Comparison of ENCODE assay signal across 8 cellular contexts in genomic region chr1:247210386-247211117, GRCh38. TPM values are rescaled to one million over a fixed set of nuclear protein-coding genes. Genes with fewer than 3 reads are reported as not detected.
DNase-seq lines count a peak whose midpoint lies in the region; ATAC-seq and TF ChIP-seq lines count a peak whose summit lies in the region.

No MANE protein-coding gene starts in this region.

- H3K4me2 ChIP-seq in SU-DHL-6 (ENCODE audit: low read depth, low read length, poor library complexity, severe bottlenecking), result peak overlapping the region; percentile 82
- peak overlapping the region; percentile 59 for H3K4me2 ChIP-seq in trophoblast cell (ENCODE audit: low read length)

- H4K91ac ChIP-seq in trophoblast cell (ENCODE audit: low read depth, low read length), result peak overlapping the region; percentile 78

- H3K4me3 ChIP-seq in GM12875 (ENCODE audit: low read depth, low read length), result peak overlapping the region; percentile 93
- peak overlapping the region; percentile 64 for H3K4me3 ChIP-seq in SU-DHL-6 (ENCODE audit: insufficient read depth, low read length, poor library complexity, severe bottlenecking)
- H3K4me3 ChIP-seq in trophoblast cell (ENCODE audit: low read depth, low read length), result peak overlapping the region; percentile 88

- H3K9me3 ChIP-seq in SU-DHL-6 (ENCODE audit: insufficient read depth, low read length), result no peaks in the 10 kb centered on the region
- H3K9me3 ChIP-seq in trophoblast cell (ENCODE audit: insufficient read depth, low read depth, low read length), result no peaks in the 10 kb centered on the region

- peak overlapping the region; percentile 82 for H4K8ac ChIP-seq in trophoblast cell (ENCODE audit: low read depth, low read length)

- H3K9me3 Mint-ChIP-seq in activated naive CD8-positive, alpha-beta T cell treated with anti-CD3 and anti-CD28 coated beads, Interleukin-2, amount 50 U/mL, for 24 hours, result peaks cover 8% of the 10 kb centered on the region
- H3K9me3 Mint-ChIP-seq in type B pancreatic cell, result no peaks in the 10 kb centered on the region

- H3K18ac ChIP-seq in trophoblast cell (ENCODE audit: low read length), result peak overlapping the region; percentile 83

- peaks cover 41% of the 10 kb centered on the region for H3K36me3 Mint-ChIP-seq in activated naive CD8-positive, alpha-beta T cell treated with anti-CD3 and anti-CD28 coated beads, Interleukin-2, amount 50 U/mL, for 24 hours (ENCODE audit: low read depth)
- H3K36me3 Mint-ChIP-seq in type B pancreatic cell, result peaks cover 4% of the 10 kb centered on the region

- peak overlapping the region; percentile 64 for H3K27ac ChIP-seq in SU-DHL-6 (ENCODE audit: low read depth, low read length)
- peak overlapping the region; percentile 86 for H3K27ac ChIP-seq in trophoblast cell (ENCODE audit: low read depth, low read length)

- H3K4ac ChIP-seq in trophoblast cell (ENCODE audit: low read depth, low read length), result peak overlapping the region; percentile 64

- peaks cover 9% of the 10 kb centered on the region; the same call in 1 of the 2 replicates for H4K20me1 ChIP-seq in SU-DHL-6 (ENCODE audit: low read depth, low read length)

- 0 out of 2 replicates have a peak, but pooled peaks cover 3% of the 10 kb centered on the region for H3F3A ChIP-seq in SU-DHL-6 (ENCODE audit: insufficient read depth)

- H2AFZ ChIP-seq in SU-DHL-6 (ENCODE audit: low read depth, low read length, severe bottlenecking) (peak overlapping the region; percentile 43), trophoblast cell (ENCODE audit: insufficient read depth, low read length, poor library complexity) (peak overlapping the region; percentile 69)

- no peak overlapping the region for H3K23ac ChIP-seq in trophoblast cell (ENCODE audit: low read length)

- H3K27ac Mint-ChIP-seq in activated naive CD8-positive, alpha-beta T cell treated with anti-CD3 and anti-CD28 coated beads, Interleukin-2, amount 50 U/mL, for 24 hours, result peak overlapping the region; percentile 90
- peak overlapping the region; percentile 94 for H3K27ac Mint-ChIP-seq in type B pancreatic cell

- peaks cover 8% of the 10 kb centered on the region; the same call in 1 of the 2 replicates for H3K36me3 ChIP-seq in SU-DHL-6 (ENCODE audit: low read length)
- H3K36me3 ChIP-seq in trophoblast cell (ENCODE audit: control insufficient read depth in 1 of 2, insufficient read depth in 2 of 2, low read length in 2 of 2), result peaks cover 6 to 10% of the 10 kb centered on the region in 2 experiments

- H2BK12ac ChIP-seq in trophoblast cell (ENCODE audit: low read length), result no peak overlapping the region

- DNase-seq in NCI-H1417 (lab: John Stamatoyannopoulos, UW) (peak; percentile 88 to 97 (median 92)), cardiac septum (ENCODE audit: low spot score) (peak; percentile 99), trophoblast cell (peak; percentile 98), type B pancreatic cell (ENCODE audit: extremely low spot score, unreplicated experiment) (peak; percentile 93)
- peak; percentile 97 for DNase-seq in activated naive CD8-positive, alpha-beta T cell treated with anti-CD3 and anti-CD28 coated beads, Interleukin-2, amount 50 U/mL, for 24 hours

- intact Hi-C loops in cardiac septum (cut with DNase I), result loop anchor here (5.0 kb wide), 1 partner anchor 98 kb away; no protein-coding TSS in a partner anchor

- peak; percentile 92 for ATAC-seq in HG02763 (IDR thresholded peaks at IDR 0.05; ENCODE audit: unreplicated experiment)
- peak; percentile 99 for ATAC-seq in activated naive CD8-positive, alpha-beta T cell treated with anti-CD3 and anti-CD28 coated beads, Interleukin-2, amount 50 U/mL, for 24 hours

- no peak for TF ChIP-seq CTCF in GM12875 (IDR thresholded peaks at IDR 0.05; ENCODE audit: borderline replicate concordance, insufficient read depth, low read depth, low read length)
- no peak for TF ChIP-seq CTCF in SU-DHL-6 (IDR thresholded peaks at IDR 0.05; ENCODE audit: insufficient read depth, low read length, poor library complexity, severe bottlenecking)
- TF ChIP-seq CTCF in type B pancreatic cell (conservative IDR thresholded peaks at IDR 0.05), result no peak

- H2BK5ac ChIP-seq in trophoblast cell (ENCODE audit: low read depth, low read length, poor library complexity), result peak overlapping the region; percentile 82

- H3K79me2 ChIP-seq in SU-DHL-6 (ENCODE audit: insufficient read depth, low read length), result peaks cover 50% of the 10 kb centered on the region
- H3K79me2 ChIP-seq in trophoblast cell (ENCODE audit: control insufficient read depth, insufficient read depth, low read length, poor library complexity), result peaks cover 14% of the 10 kb centered on the region

- H3K4me1 ChIP-seq in trophoblast cell (ENCODE audit: control insufficient read depth in 1 of 2, insufficient read depth in 2 of 2, low read length in 2 of 2), result peaks cover 6 to 8% of the 10 kb centered on the region in 2 experiments

- no CpG with 5 or more reads among the region's 49 CpGs for WGBS in trophoblast cell (ENCODE audit: extremely low coverage, insufficient coverage, insufficient read length)

- peak overlapping the region; percentile 90 for H3K4me3 Mint-ChIP-seq in activated naive CD8-positive, alpha-beta T cell treated with anti-CD3 and anti-CD28 coated beads, Interleukin-2, amount 50 U/mL, for 24 hours
- peak overlapping the region; percentile 97 for H3K4me3 Mint-ChIP-seq in type B pancreatic cell

- H2AK5ac ChIP-seq in trophoblast cell (ENCODE audit: low read length), result peak overlapping the region; percentile 7

- peak overlapping the region; percentile 81 for H4K12ac ChIP-seq in trophoblast cell (ENCODE audit: low read depth, low read length)

- peaks cover 6% of the 10 kb centered on the region for H3K79me1 ChIP-seq in trophoblast cell (ENCODE audit: low read length)

- H3K9me2 ChIP-seq in SU-DHL-6 (replicated peaks; ENCODE audit: insufficient read depth, low read length), result no peaks in the 10 kb centered on the region

- H3K9ac ChIP-seq in SU-DHL-6 (ENCODE audit: low read length) (peak overlapping the region; percentile 86), trophoblast cell (ENCODE audit: low read length) (peak overlapping the region; percentile 81)

- H3K14ac ChIP-seq in trophoblast cell (ENCODE audit: low read length), result peak overlapping the region; percentile 62

- no peaks in the 10 kb centered on the region for H3K27me3 Mint-ChIP-seq in activated naive CD8-positive, alpha-beta T cell treated with anti-CD3 and anti-CD28 coated beads, Interleukin-2, amount 50 U/mL, for 24 hours
- H3K27me3 Mint-ChIP-seq in type B pancreatic cell, result no peaks in the 10 kb centered on the region

- H2BK120ac ChIP-seq in trophoblast cell (ENCODE audit: insufficient read depth, low read length, poor library complexity), result peak overlapping the region; percentile 34

- H3K27me3 ChIP-seq in SU-DHL-6 (ENCODE audit: low read length) (no peaks in the 10 kb centered on the region), trophoblast cell (ENCODE audit: insufficient read depth, low read length) (no peaks in the 10 kb centered on the region)

- H3K4me1 Mint-ChIP-seq in activated naive CD8-positive, alpha-beta T cell treated with anti-CD3 and anti-CD28 coated beads, Interleukin-2, amount 50 U/mL, for 24 hours, result peaks cover 65% of the 10 kb centered on the region
- H3K4me1 Mint-ChIP-seq in type B pancreatic cell (ENCODE audit: unreplicated experiment), result peaks cover 20% of the 10 kb centered on the region

RNA-seq across cellular contexts. Expression of gene ZNF124, which starts 38.7 kb away (rescaled TPM):
- total RNA-seq in cardiac septum, result 14.9 TPM
- polyA plus RNA-seq in trophoblast cell (2013), result 23.5 and 23.8 TPM in 2 replicates
- 55.1 and 134 TPM in 2 replicates for total RNA-seq in type B pancreatic cell (ENCODE audit: low replicate concordance)

RNA-seq across cellular contexts. Expression of gene VN1R5, which starts 45.3 kb away (rescaled TPM):
- total RNA-seq in cardiac septum (not detected), type B pancreatic cell (ENCODE audit: low replicate concordance) (not detected in 2 replicates)
- not detected in 2 replicates for polyA plus RNA-seq in trophoblast cell (2013)

Comparison
In these comparisons a context has a peak if more than half of its experiments do, and no peak if none do; other contexts are left out.
1. Peak in every context shown above with its lines: DNase-seq, ATAC-seq, H3K4me3 ChIP-seq and H3K27ac ChIP-seq.